ENCODE assay signal across 10 cellular contexts in the genomic region with DNA sequence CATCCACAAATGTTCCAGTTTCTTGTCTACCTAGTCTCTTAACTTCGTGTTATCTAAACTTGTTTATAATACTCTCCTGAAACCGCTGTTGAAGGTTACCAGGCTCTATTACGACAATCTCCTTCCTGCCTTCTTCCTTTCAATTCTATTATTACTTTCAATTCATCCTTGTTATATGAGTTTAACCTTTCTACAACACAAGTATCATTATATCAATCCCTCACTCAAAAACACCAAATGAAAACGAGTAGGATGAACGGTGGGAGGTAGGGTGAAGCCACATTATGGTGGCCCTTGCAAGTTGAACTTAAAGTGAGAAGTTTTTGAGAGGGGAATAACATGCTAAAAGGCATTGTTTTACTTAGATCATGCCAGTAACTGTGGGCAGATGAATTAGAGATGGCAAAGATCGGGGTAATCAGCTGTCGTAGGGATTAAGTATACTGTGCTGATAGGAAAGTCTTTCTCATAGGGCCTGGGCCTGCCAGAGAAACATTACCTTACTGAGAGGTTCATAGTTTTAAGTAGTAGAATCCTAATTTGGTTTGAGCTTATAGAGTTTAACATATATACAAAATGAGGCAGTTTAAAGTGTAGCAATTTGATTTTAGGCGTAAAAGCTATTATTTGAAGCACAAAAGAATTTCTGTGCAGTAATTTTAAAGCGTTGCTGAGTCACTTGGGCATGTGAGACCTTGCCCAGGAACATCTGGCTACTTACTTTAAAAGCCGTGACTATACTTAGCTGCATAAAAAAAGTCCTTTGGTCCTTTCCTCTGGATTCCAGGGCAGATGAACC. TPM values are rescaled to one million over a fixed set of nuclear protein-coding genes. Genes with fewer than 3 reads are reported as not detected.
A peak's percentile ranks its signal among the peaks of the same experiment; 100 is the strongest.
DNase-seq lines count a peak whose midpoint lies in the region; ATAC-seq and TF ChIP-seq lines count a peak whose summit lies in the region.
"Had no signal": no experiment of that assay in that cellular context is flagged by ENCODE, and none has a peak within 500 bp of the region (broad histone marks: within the 10 kb centered on the region; RNA-seq: fewer than 3 reads in every experiment).

No MANE protein-coding gene starts in this region.

- H3K4me3 ChIP-seq in CD4-positive, CD25-positive, alpha-beta regulatory T cell (ENCODE audit: low read depth, low read length) = peak overlapping the region; percentile 65
- H3K4me3 ChIP-seq in HFF-Myc (replicated peaks; ENCODE audit: low read depth, low read length) (no peak overlapping the region), SK-N-SH (ENCODE audit: low read depth in 2 of 2, low read length in 1 of 2) (no peak overlapping the region)
- H3K4me3 ChIP-seq: stomach had no signal

- H3K4me1 Mint-ChIP-seq in CD4-positive, CD25-positive, alpha-beta regulatory T cell = peaks cover 24 to 46% (median 31%) of the 10 kb centered on the region in 4 donors
- peaks cover 38% of the 10 kb centered on the region for H3K4me1 Mint-ChIP-seq in activated CD4-positive, alpha-beta T cell treated with anti-CD3 and anti-CD28 coated beads, Interleukin-2, amount 10 ng/mL, durations not matched to agents 7 days and 5 days

- TF ChIP-seq CTCF in HFF-Myc (IDR thresholded peaks at IDR 0.05; ENCODE audit: low read depth, low read length, missing control alignments) (no peak), SK-N-SH (IDR thresholded peaks at IDR 0.05) (no peak)

- TF ChIP-seq EP300 in SK-N-SH (IDR thresholded peaks at IDR 0.05; ENCODE audit: borderline replicate concordance in 1 of 2, low read depth in 1 of 2, low read length in 1 of 2) = no peak

- H3K27me3 ChIP-seq in CD4-positive, CD25-positive, alpha-beta regulatory T cell (ENCODE audit: control insufficient read depth, insufficient read depth, low read length) = no peaks in the 10 kb centered on the region
- no peaks in the 10 kb centered on the region for H3K27me3 ChIP-seq in SK-N-SH (ENCODE audit: insufficient read depth)

- peak overlapping the region; percentile 1 to 75 (median 51) for H3K4me3 Mint-ChIP-seq in CD4-positive, CD25-positive, alpha-beta regulatory T cell
- peak overlapping the region; percentile 55 for H3K4me3 Mint-ChIP-seq in activated CD4-positive, alpha-beta T cell treated with anti-CD3 and anti-CD28 coated beads, Interleukin-2, amount 10 ng/mL, durations not matched to agents 7 days and 5 days
- H3K4me3 Mint-ChIP-seq: nephron progenitor cell had no signal

- no peaks in the 10 kb centered on the region for H3K27me3 Mint-ChIP-seq in CD4-positive, CD25-positive, alpha-beta regulatory T cell
- no peaks in the 10 kb centered on the region for H3K27me3 Mint-ChIP-seq in activated CD4-positive, alpha-beta T cell treated with anti-CD3 and anti-CD28 coated beads, Interleukin-2, amount 10 ng/mL, durations not matched to agents 7 days and 5 days

- TF ChIP-seq RAD21 in SK-N-SH (IDR thresholded peaks at IDR 0.05; ENCODE audit: low read length) = no peak

- peak overlapping the region; percentile 81 to 94 (median 88) for H3K27ac Mint-ChIP-seq in CD4-positive, CD25-positive, alpha-beta regulatory T cell
- peak overlapping the region; percentile 92 for H3K27ac Mint-ChIP-seq in activated CD4-positive, alpha-beta T cell treated with anti-CD3 and anti-CD28 coated beads, Interleukin-2, amount 10 ng/mL, durations not matched to agents 7 days and 5 days

- peaks cover 35% of the 10 kb centered on the region for H3K4me1 ChIP-seq in CD4-positive, CD25-positive, alpha-beta regulatory T cell (ENCODE audit: control insufficient read depth, insufficient read depth, low read length, poor library complexity, severe bottlenecking)
- peaks cover 0 to 4% of the 10 kb centered on the region in 2 experiments; a peak in 3 of 4 replicates for H3K4me1 ChIP-seq in SK-N-SH (ENCODE audit: control insufficient read depth in 1 of 2, insufficient read depth in 2 of 2, low read depth in 1 of 2, low read length in 1 of 2)

- no peaks in the 10 kb centered on the region for H3K9me3 ChIP-seq in CD4-positive, CD25-positive, alpha-beta regulatory T cell (ENCODE audit: control insufficient read depth in 2 of 2, low read length in 2 of 2)
- no peaks in the 10 kb centered on the region; the same call in 1 of the 2 replicates for H3K9me3 ChIP-seq in SK-N-SH
- H3K9me3 ChIP-seq: stomach had no signal

- H3K36me3 ChIP-seq in CD4-positive, CD25-positive, alpha-beta regulatory T cell (ENCODE audit: control insufficient read depth, insufficient read depth, low read length) = no peaks in the 10 kb centered on the region
- H3K36me3 ChIP-seq in SK-N-SH (replicated peaks in 1 of 2; ENCODE audit: control insufficient read depth in 1 of 2, insufficient read depth in 2 of 2, low read length in 1 of 2) = no peaks in the 10 kb centered on the region
- H3K36me3 ChIP-seq: stomach had no signal

- H3K36me3 Mint-ChIP-seq in CD4-positive, CD25-positive, alpha-beta regulatory T cell = no peaks in the 10 kb centered on the region
- peaks cover 6% of the 10 kb centered on the region for H3K36me3 Mint-ChIP-seq in activated CD4-positive, alpha-beta T cell treated with anti-CD3 and anti-CD28 coated beads, Interleukin-2, amount 10 ng/mL, durations not matched to agents 7 days and 5 days (ENCODE audit: low read depth)

- ATAC-seq in CD4-positive, CD25-positive, alpha-beta regulatory T cell (ENCODE audit: low read depth in 2 of 2) = no peak
- no peak for ATAC-seq in HG02870 (IDR thresholded peaks at IDR 0.05; ENCODE audit: unreplicated experiment)
- ATAC-seq in GM21723 (IDR thresholded peaks at IDR 0.05; ENCODE audit: unreplicated experiment) = no peak

- H3K27ac ChIP-seq in CD4-positive, CD25-positive, alpha-beta regulatory T cell (ENCODE audit: insufficient read depth, low read length, poor library complexity, severe bottlenecking) = peak overlapping the region; percentile 70
- no peak overlapping the region for H3K27ac ChIP-seq in SK-N-SH (ENCODE audit: low read depth in 2 of 2, low read length in 1 of 2)

- peaks cover 12% of the 10 kb centered on the region for H3K79me2 ChIP-seq in SK-N-SH (ENCODE audit: insufficient read depth)

- CTCF ChIA-PET in activated CD4-positive, alpha-beta T cell treated with anti-CD3 and anti-CD28 coated beads, Interleukin-2, amount 10 ng/mL, durations not matched to agents 7 days and 5 days (lab: Charles Lee) = interaction anchor here (1.1 to 1.8 kb wide), 4 partner anchors 13 to 138 kb away, joined by 3 to 6 read pairs (median 4); no protein-coding TSS in a partner anchor
- CTCF ChIA-PET in SK-N-SH (lab: Yijun Ruan, JAX) = interaction anchor here (0.9 kb wide), 1 partner anchor 13 kb away, joined by 3 read pairs; no protein-coding TSS in a partner anchor

- H3K9ac ChIP-seq in SK-N-SH = no peak overlapping the region

- no peak overlapping the region for H3K4me2 ChIP-seq in SK-N-SH

- DNase-seq in CD4-positive, CD25-positive, alpha-beta regulatory T cell = peak in 1 of 3 donors; percentile 56
- peak; percentile 42 for DNase-seq in HFF-Myc (ENCODE audit: extremely low read depth, low read depth)
- no peak for DNase-seq in activated CD4-positive, alpha-beta T cell treated with anti-CD3 and anti-CD28 coated beads, Interleukin-2, amount 10 ng/mL, durations not matched to agents 7 days and 5 days
- peak; percentile 60 for DNase-seq in islet precursor cell
- DNase-seq in SK-N-SH = no peak
- DNase-seq in DMS79 (lab: John Stamatoyannopoulos, UW) = no peak
- DNase-seq: nephron progenitor cell, stomach had no signal

- H4K20me1 ChIP-seq in SK-N-SH (ENCODE audit: insufficient read depth) = no peaks in the 10 kb centered on the region

- no peak overlapping the region; the same call in 1 of the 2 replicates for H2AFZ ChIP-seq in SK-N-SH (ENCODE audit: low read depth)

- H3K9me3 Mint-ChIP-seq in CD4-positive, CD25-positive, alpha-beta regulatory T cell = no peaks in the 10 kb centered on the region
- no peaks in the 10 kb centered on the region for H3K9me3 Mint-ChIP-seq in activated CD4-positive, alpha-beta T cell treated with anti-CD3 and anti-CD28 coated beads, Interleukin-2, amount 10 ng/mL, durations not matched to agents 7 days and 5 days
- H3K9me3 Mint-ChIP-seq: nephron progenitor cell had no signal

- POLR2A ChIA-PET in activated CD4-positive, alpha-beta T cell treated with anti-CD3 and anti-CD28 coated beads, Interleukin-2, amount 10 ng/mL, durations not matched to agents 7 days and 5 days (lab: Charles Lee) = no interaction called here
- POLR2A ChIA-PET in SK-N-SH (lab: Yijun Ruan, JAX) = no interaction called here

- WGBS in SK-N-SH (ENCODE audit: low lambda C conversion rate) = 84% methylated on average over 10 of the region's 10 CpGs

- no peaks in the 10 kb centered on the region for H3K9me2 ChIP-seq in SK-N-SH

- peaks cover 9% of the 10 kb centered on the region for H3F3A ChIP-seq in SK-N-SH (replicated peaks; ENCODE audit: insufficient read depth)

RNA-seq across cellular contexts. Expression of a gene that starts 3.4 kb away (rescaled TPM):
- total RNA-seq in CD4-positive, CD25-positive, alpha-beta regulatory T cell = 15.2 TPM
- 1 to 10 TPM; 4.8 to 8.3 (median 6.4) TPM for polyA plus RNA-seq in CD4-positive, CD25-positive, alpha-beta regulatory T cell
- 10 to 100 TPM; 23.7 to 24.5 TPM for total RNA-seq in activated CD4-positive, alpha-beta T cell treated with anti-CD3 and anti-CD28 coated beads, Interleukin-2, amount 10 ng/mL, durations not matched to agents 7 days and 5 days
- polyA plus RNA-seq in SK-N-SH (2012; rRNA removed) = 1.3 and 1.5 TPM in 2 replicates
- polyA plus RNA-seq in SK-N-SH (2012; cell fraction: cytosol; rRNA removed) = 1.6 and 1.7 TPM in 2 replicates
- 1.5 and 3.8 TPM in 2 replicates for polyA plus RNA-seq in SK-N-SH (2012; cell fraction: nucleus; rRNA removed)

RNA-seq across cellular contexts. Expression of a gene that starts 34.5 kb away (rescaled TPM):
- total RNA-seq in CD4-positive, CD25-positive, alpha-beta regulatory T cell = 1,148 TPM
- 1,000 to 10,000 TPM in 3 of 4 donors, 100 to 1,000 TPM in 1; 939 to 1,307 (median 1,200) TPM for polyA plus RNA-seq in CD4-positive, CD25-positive, alpha-beta regulatory T cell
- 1,000 to 10,000 TPM; 1,026 to 1,105 TPM for total RNA-seq in activated CD4-positive, alpha-beta T cell treated with anti-CD3 and anti-CD28 coated beads, Interleukin-2, amount 10 ng/mL, durations not matched to agents 7 days and 5 days
- 1,143 and 1,159 TPM in 2 replicates for polyA plus RNA-seq in SK-N-SH (2012; rRNA removed)
- polyA plus RNA-seq in SK-N-SH (2012; cell fraction: cytosol; rRNA removed) = 1,362 and 1,673 TPM in 2 replicates
- 332 and 345 TPM in 2 replicates for polyA plus RNA-seq in SK-N-SH (2012; cell fraction: nucleus; rRNA removed)

RNA-seq across cellular contexts. Expression of a gene that starts 44.1 kb away (rescaled TPM):
- 75.1 TPM for total RNA-seq in CD4-positive, CD25-positive, alpha-beta regulatory T cell
- polyA plus RNA-seq in CD4-positive, CD25-positive, alpha-beta regulatory T cell = 10 to 100 TPM in 2 of 4 donors, 1 to 10 TPM in 2; 9.0 to 14.2 (median 10.7) TPM
- total RNA-seq in activated CD4-positive, alpha-beta T cell treated with anti-CD3 and anti-CD28 coated beads, Interleukin-2, amount 10 ng/mL, durations not matched to agents 7 days and 5 days = 10 to 100 TPM; 30.5 to 34.0 TPM
- 4.9 and 7.2 TPM in 2 replicates for polyA plus RNA-seq in SK-N-SH (2012; rRNA removed)
- 5.7 and 5.9 TPM in 2 replicates for polyA plus RNA-seq in SK-N-SH (2012; cell fraction: cytosol; rRNA removed)
- polyA plus RNA-seq in SK-N-SH (2012; cell fraction: nucleus; rRNA removed) = 7.2 and 16.9 TPM in 2 replicates

RNA-seq across cellular contexts. Expression of a gene that starts 58.0 kb away (rescaled TPM):
- 37.9 TPM for total RNA-seq in CD4-positive, CD25-positive, alpha-beta regulatory T cell
- 10 to 100 TPM; 38.3 to 43.2 (median 42.4) TPM for polyA plus RNA-seq in CD4-positive, CD25-positive, alpha-beta regulatory T cell
- 10 to 100 TPM; 28.5 to 29.5 TPM for total RNA-seq in activated CD4-positive, alpha-beta T cell treated with anti-CD3 and anti-CD28 coated beads, Interleukin-2, amount 10 ng/mL, durations not matched to agents 7 days and 5 days
- polyA plus RNA-seq in SK-N-SH (2012; rRNA removed) = 21.3 and 25.1 TPM in 2 replicates
- 20.0 and 23.3 TPM in 2 replicates for polyA plus RNA-seq in SK-N-SH (2012; cell fraction: cytosol; rRNA removed)
- polyA plus RNA-seq in SK-N-SH (2012; cell fraction: nucleus; rRNA removed) = 14.5 and 18.3 TPM in 2 replicates

Comparison
In these comparisons a context has a peak if more than half of its experiments do, and no peak if none do; other contexts are left out.
1. DNase-seq: peak in HFF-Myc (single experiment) and islet precursor cell (single experiment); none in activated CD4-positive, alpha-beta T cell treated with anti-CD3 and anti-CD28 coated beads, Interleukin-2, amount 10 ng/mL, durations not matched to agents 7 days and 5 days (single experiment), SK-N-SH (single experiment) and DMS79 (single experiment).